9 cellular contexts compared by ENCODE assay signal in genomic region chr7:99557196-99557607, GRCh38. TPM values are rescaled to one million over a fixed set of nuclear protein-coding genes. Genes with fewer than 3 reads are reported as not detected.
DNase-seq lines count a peak whose midpoint lies in the region; ATAC-seq, FAIRE-seq and TF ChIP-seq lines count a peak whose summit lies in the region.
"Had no signal": no experiment of that assay in that cellular context is flagged by ENCODE, and none has a peak within 500 bp of the region (broad histone marks: within the 10 kb centered on the region; RNA-seq: fewer than 3 reads in every experiment).

No MANE protein-coding gene starts in this region.

- H3K27ac ChIP-seq in gastroesophageal sphincter, result peak overlapping the region in 3 of 4 donors; percentile 95 to 99 (median 96)

- H3K27me3 ChIP-seq in gastroesophageal sphincter, result no peaks in the 10 kb centered on the region

- H3K36me3 Mint-ChIP-seq in T-helper 2 cell treated with Interferon-gamma antibody and Interleukin-4, amounts not matched to agents 5 μg/mL and 100 μg/mL, for 36 hours (ENCODE audit: low read depth), result peaks cover 51% of the 10 kb centered on the region

- TF ChIP-seq POLR2A in GM12892 (IDR thresholded peaks at IDR 0.05; ENCODE audit: low read depth, low read length) (no peak), gastroesophageal sphincter (IDR thresholded peaks at IDR 0.05) (no peak)

- H3K4me3 ChIP-seq in gastroesophageal sphincter, result peak overlapping the region; percentile 81 to 83
- H3K4me3 ChIP-seq in retinal pigment epithelial cell (ENCODE audit: low read length), result peak overlapping the region; percentile 95

- in situ Hi-C loops in GM13977 (cut with MboI; ENCODE audit: low pct_unique_long_range_greater_than_20kb, low sequenced_read_pairs, unreplicated experiment), result no loop called here

- H3K9me3 Mint-ChIP-seq in T-helper 2 cell treated with Interferon-gamma antibody and Interleukin-4, amounts not matched to agents 5 μg/mL and 100 μg/mL, for 36 hours, result no peaks in the 10 kb centered on the region

- no peak for ATAC-seq in gastroesophageal sphincter

- WGBS in gastroesophageal sphincter (ENCODE audit: low coverage in 1 of 2), 2 donors, result 61 to 75% methylated on average over 4 of the region's 4 CpGs

- peaks cover 0 to 46% of the 10 kb centered on the region in 2 donors for H3K36me3 ChIP-seq in gastroesophageal sphincter

- no peaks in the 10 kb centered on the region for H3K9me3 ChIP-seq in gastroesophageal sphincter

- H3K4me1 ChIP-seq in gastroesophageal sphincter, result peaks cover 0 to 53% (median 21%) of the 10 kb centered on the region in 3 donors

- TF ChIP-seq EP300 in gastroesophageal sphincter (IDR thresholded peaks at IDR 0.05), result no peak

- no peaks in the 10 kb centered on the region for H3K27me3 Mint-ChIP-seq in T-helper 2 cell treated with Interferon-gamma antibody and Interleukin-4, amounts not matched to agents 5 μg/mL and 100 μg/mL, for 36 hours (ENCODE audit: low read depth)

- peaks cover 36% of the 10 kb centered on the region for H3K4me1 Mint-ChIP-seq in T-helper 2 cell treated with Interferon-gamma antibody and Interleukin-4, amounts not matched to agents 5 μg/mL and 100 μg/mL, for 36 hours (ENCODE audit: low read depth)

- H3K4me3 Mint-ChIP-seq in T-helper 2 cell treated with Interferon-gamma antibody and Interleukin-4, amounts not matched to agents 5 μg/mL and 100 μg/mL, for 36 hours, result peak overlapping the region; percentile 100

- DNase-seq in GM12892 (ENCODE audit: insufficient read length), result no peak
- no peak for DNase-seq in T-helper 2 cell treated with Interferon-gamma antibody and Interleukin-4, amounts not matched to agents 5 μg/mL and 100 μg/mL, for 36 hours (ENCODE audit: low spot score)
- DNase-seq in retinal pigment epithelial cell (ENCODE audit: low read depth), result no peak
- DNase-seq in DMS 273 (lab: John Stamatoyannopoulos, UW; ENCODE audit: unreplicated experiment), result no peak
- DNase-seq in HuH-7.5 (ENCODE audit: low spot score), result no peak
- DNase-seq in GM13977 (ENCODE audit: low spot score), result no peak
- no peak for DNase-seq in posterior vena cava (ENCODE audit: low spot score)
- DNase-seq: SHP77 treated with DMSO at 0.1 percent for 48 hours had no signal

- peak overlapping the region; percentile 99 for H3K27ac Mint-ChIP-seq in T-helper 2 cell treated with Interferon-gamma antibody and Interleukin-4, amounts not matched to agents 5 μg/mL and 100 μg/mL, for 36 hours

- FAIRE-seq in GM12892 (lab: Jason Lieb, UNC), result peak; percentile 42

- TF ChIP-seq CTCF in gastroesophageal sphincter (IDR thresholded peaks at IDR 0.05), result no peak
- no peak for TF ChIP-seq CTCF in retinal pigment epithelial cell (conservative IDR thresholded peaks at IDR 0.05; ENCODE audit: low read depth, low read length)
- no peak for TF ChIP-seq CTCF in GM13977 (IDR thresholded peaks at IDR 0.05; ENCODE audit: extremely low read depth, insufficient read depth, missing control alignments)

- intact Hi-C loops in posterior vena cava (cut with DNase I), result no loop called here

RNA-seq across cellular contexts. Expression of gene ZNF655, which starts 1.2 kb away (rescaled TPM):
- 40.5 TPM for polyA plus RNA-seq in GM12892 (2012; ENCODE audit: missing spikeins)
- total RNA-seq in gastroesophageal sphincter, result 100 to 1,000 TPM; 115 to 191 (median 116) TPM
- 10 to 100 TPM; 55.2 to 75.5 TPM for total RNA-seq in posterior vena cava

RNA-seq across cellular contexts. Expression of gene FAM200A, which starts 5.3 kb away (rescaled TPM):
- 5.3 TPM for polyA plus RNA-seq in GM12892 (2012; ENCODE audit: missing spikeins)
- total RNA-seq in gastroesophageal sphincter (1 to 10 TPM; 3.5 to 8.6 (median 4.3) TPM), posterior vena cava (1 to 10 TPM; 3.2 to 5.4 TPM)

RNA-seq across cellular contexts. Expression of gene TMEM225B, which starts 40.9 kb away (rescaled TPM):
- polyA plus RNA-seq in GM12892 (2012; ENCODE audit: missing spikeins), result 0.51 TPM
- total RNA-seq in gastroesophageal sphincter (1 to 10 TPM in 2 of 4 donors, not detected in 2; 1.6 to 2.2 TPM), posterior vena cava (1 to 10 TPM in 1 of 2 donors, under 1 TPM in 1; 0.57 to 2.0 TPM)

RNA-seq across cellular contexts. Expression of gene ZKSCAN5, which starts 52.7 kb away (rescaled TPM):
- 3.9 TPM for polyA plus RNA-seq in GM12892 (2012; ENCODE audit: missing spikeins)
- 10 to 100 TPM in 2 of 4 donors, 1 to 10 TPM in 2; 7.5 to 12.5 (median 10.6) TPM for total RNA-seq in gastroesophageal sphincter
- 1 to 10 TPM; 5.9 to 7.0 TPM for total RNA-seq in posterior vena cava

RNA-seq across cellular contexts. Expression of gene ZNF394, which starts 57.1 kb away (rescaled TPM):
- polyA plus RNA-seq in GM12892 (2012; ENCODE audit: missing spikeins), result 21.0 TPM
- total RNA-seq in gastroesophageal sphincter, result 10 to 100 TPM; 29.9 to 54.1 (median 45.1) TPM
- total RNA-seq in posterior vena cava, result 10 to 100 TPM; 17.5 to 20.0 TPM
